In the genomic region with DNA sequence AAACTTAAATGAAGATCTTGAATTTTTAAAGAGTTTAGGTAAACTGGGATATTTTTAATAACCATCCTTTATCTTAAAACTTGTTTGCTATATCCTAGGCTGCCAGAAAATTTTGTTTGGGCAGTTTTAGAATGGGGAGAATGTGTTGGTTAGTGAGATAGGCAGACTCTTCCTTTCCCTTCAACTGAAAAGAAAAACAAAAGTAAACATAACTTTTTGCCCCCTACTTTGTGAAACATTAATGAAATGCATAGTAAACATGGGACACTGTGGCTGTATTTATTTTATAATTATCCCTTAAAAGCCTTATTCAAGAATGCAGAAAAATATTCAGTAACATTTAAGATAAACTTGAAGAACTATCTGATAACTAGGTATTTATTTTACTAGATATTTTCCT, we compare ENCODE assay signal across 23 cellular contexts.
"Had no signal": no experiment of that assay in that cellular context is flagged by ENCODE, and none has a peak within 500 bp of the region (broad histone marks: within the 10 kb centered on the region; RNA-seq: fewer than 3 reads in every experiment).

No MANE protein-coding gene starts in this region.

- H3K27ac ChIP-seq: colonic mucosa, neutrophil, pancreas, upper lobe of right lung had no signal

- H3K4me3 Mint-ChIP-seq: activated naive CD8-positive, alpha-beta T cell treated with anti-CD3 and anti-CD28 coated beads for 36 hours; activated T-helper 1 cell treated with anti-CD3 and anti-CD28 coated beads, Interleukin-12 subunit alpha, Interleukin-12 subunit beta, Interleukin-2, Interleukin-4 antibody, amounts not matched to agents 30 ng/mL and 10 ng/mL and 1 ng/mL, durations not matched to agents 14 hours and 24 hours and 36 hours; naive thymus-derived CD4-positive, alpha-beta T cell; stimulated activated naive B cell treated with anti-CD40 and anti-IgM and Interleukin-4, amounts not matched to agents 10 μg/mL and 1 μg/mL and 100 μg/mL, for 72 hours had no signal

- ATAC-seq: activated CD4-positive, CD25-positive, alpha-beta regulatory T cell treated with anti-CD3 and anti-CD28 coated beads, Interleukin-2, amount 50 U/mL, for 24 hours; naive thymus-derived CD4-positive, alpha-beta T cell; pancreas; sciatic nerve; SK-N-SH treated with all-trans-retinoic acid at 6 μM for 48 hours; stimulated activated naive B cell treated with anti-CD40 and anti-IgM and Interleukin-4, amounts not matched to agents 10 μg/mL and 1 μg/mL and 100 μg/mL, for 72 hours; upper lobe of right lung had no signal

- H3K27ac Mint-ChIP-seq: activated naive CD8-positive, alpha-beta T cell treated with anti-CD3 and anti-CD28 coated beads for 36 hours; activated T-helper 1 cell treated with anti-CD3 and anti-CD28 coated beads, Interleukin-12 subunit alpha, Interleukin-12 subunit beta, Interleukin-2, Interleukin-4 antibody, amounts not matched to agents 30 ng/mL and 10 ng/mL and 1 ng/mL, durations not matched to agents 14 hours and 24 hours and 36 hours had no signal

- H3K27me3 ChIP-seq: colonic mucosa, neutrophil, pancreas, upper lobe of right lung had no signal

- H3K9me3 Mint-ChIP-seq: activated naive CD8-positive, alpha-beta T cell treated with anti-CD3 and anti-CD28 coated beads for 36 hours; activated T-helper 1 cell treated with anti-CD3 and anti-CD28 coated beads, Interleukin-12 subunit alpha, Interleukin-12 subunit beta, Interleukin-2, Interleukin-4 antibody, amounts not matched to agents 30 ng/mL and 10 ng/mL and 1 ng/mL, durations not matched to agents 14 hours and 24 hours and 36 hours; naive thymus-derived CD4-positive, alpha-beta T cell; stimulated activated naive B cell treated with anti-CD40 and anti-IgM and Interleukin-4, amounts not matched to agents 10 μg/mL and 1 μg/mL and 100 μg/mL, for 72 hours had no signal

- H3K27me3 Mint-ChIP-seq: activated naive CD8-positive, alpha-beta T cell treated with anti-CD3 and anti-CD28 coated beads for 36 hours; naive thymus-derived CD4-positive, alpha-beta T cell; stimulated activated naive B cell treated with anti-CD40 and anti-IgM and Interleukin-4, amounts not matched to agents 10 μg/mL and 1 μg/mL and 100 μg/mL, for 72 hours had no signal

- H3K4me3 ChIP-seq: colonic mucosa, pancreas, upper lobe of right lung had no signal

- H3K9me3 ChIP-seq: colonic mucosa, neutrophil, pancreas, upper lobe of right lung had no signal

- DNase-seq: activated CD4-positive, alpha-beta T cell treated with anti-CD3 and anti-CD28 coated beads, Interleukin-2, amount 50 U/mL, for 1 hour; activated CD8-positive, alpha-beta memory T cell treated with anti-CD3 and anti-CD28 coated beads, Interleukin-2, amount 50 U/mL, for 4 hours; activated naive CD4-positive, alpha-beta T cell; activated naive CD8-positive, alpha-beta T cell treated with anti-CD3 and anti-CD28 coated beads for 36 hours; amniotic stem cell; caudate nucleus; colonic mucosa; foreskin melanocyte; glutamatergic neuron; hypothalamus; mesendoderm; naive thymus-derived CD4-positive, alpha-beta T cell; pancreas; stimulated activated CD4-positive, alpha-beta T cell treated with anti-CD3 and anti-CD28 coated beads, Interleukin-4, amount 100 ng/mL, for 4 hours; stimulated activated naive B cell treated with anti-CD40 and anti-IgM and Interleukin-4, amounts not matched to agents 10 μg/mL and 1 μg/mL and 100 μg/mL, for 72 hours; T-helper 1 cell; T1000; upper lobe of right lung had no signal
